In genomic region chr2:200121931-200122330, GRCh38 we compare ENCODE assay signal across 20 cellular contexts.
DNase-seq lines count a peak whose midpoint lies in the region; ATAC-seq and TF ChIP-seq lines count a peak whose summit lies in the region.
"Had no signal": no experiment of that assay in that cellular context is flagged by ENCODE, and none has a peak within 500 bp of the region (broad histone marks: within the 10 kb centered on the region; RNA-seq: fewer than 3 reads in every experiment).

No MANE protein-coding gene starts in this region.

- H3K4me3 ChIP-seq in choroid plexus epithelial cell (ENCODE audit: low read depth, low read length): no peak overlapping the region

- no peaks in the 10 kb centered on the region for H3K36me3 Mint-ChIP-seq in nephron progenitor cell (ENCODE audit: low read depth)

- peaks cover 9% of the 10 kb centered on the region for H3K27me3 ChIP-seq in foreskin keratinocyte

- H3K9me3 Mint-ChIP-seq in nephron progenitor cell: peaks cover 44% of the 10 kb centered on the region

- no peak for TF ChIP-seq CTCF in choroid plexus epithelial cell (conservative IDR thresholded peaks at IDR 0.05; ENCODE audit: low read depth, low read length)
- no peak for TF ChIP-seq CTCF in foreskin keratinocyte (conservative IDR thresholded peaks at IDR 0.05)
- TF ChIP-seq CTCF in nephron progenitor cell (IDR thresholded peaks at IDR 0.05): no peak

- H3K27ac Mint-ChIP-seq in nephron progenitor cell: no peak overlapping the region
- H3K27ac Mint-ChIP-seq: B cell, H9 had no signal

- no peak overlapping the region for H3K4me3 Mint-ChIP-seq in nephron progenitor cell
- H3K4me3 Mint-ChIP-seq: B cell, H9 had no signal

- H3K4me1 ChIP-seq in foreskin keratinocyte: no peaks in the 10 kb centered on the region

- H3K4me1 Mint-ChIP-seq in nephron progenitor cell: no peaks in the 10 kb centered on the region
- H3K4me1 Mint-ChIP-seq: B cell had no signal

- DNase-seq in HCEC 1CT (peak; percentile 20), choroid plexus epithelial cell (ENCODE audit: low read depth) (peak; percentile 33), foreskin keratinocyte (peak in 1 of 2 donors; percentile 58), renal cortical epithelial cell (ENCODE audit: low read depth) (peak; percentile 26), nephron progenitor cell (no peak)
- DNase-seq in activated T-cell treated with anti-CD3 and anti-CD28 coated beads, Interleukin-2, amount 50 U/mL, for 48 hours: no peak
- DNase-seq: EL; H9; KG1; NCI-H1092 treated with DMSO at 0.1 percent for 48 hours; NCI-H1436 treated with DMSO at 0.1 percent for 48 hours; NCI-H2029; NCI-H226; NCI-H510A treated with DMSO at 0.1 percent for 48 hours; NCI-H748 treated with DMSO at 0.1 percent for 48 hours; NK-92 treated with Interleukin-12 subunit alpha and Interleukin-12 subunit beta, amount 100 ng/mL, for 24 hours had no signal

- peak; percentile 23 for ATAC-seq in foreskin keratinocyte
- ATAC-seq in HG03097 (IDR thresholded peaks at IDR 0.05; ENCODE audit: low FRiP score, unreplicated experiment): no peak
- ATAC-seq in HG03175 (IDR thresholded peaks at IDR 0.05; ENCODE audit: unreplicated experiment): no peak
- ATAC-seq: Panc1 had no signal

- H3K27me3 Mint-ChIP-seq in nephron progenitor cell (ENCODE audit: low read depth, poor library complexity): peaks cover 3% of the 10 kb centered on the region

- H3K27ac ChIP-seq in foreskin keratinocyte: no peak overlapping the region

Comparison
In these comparisons a context has a peak if more than half of its experiments do, and no peak if none do; other contexts are left out.
1. DNase-seq: peak in HCEC 1CT (single experiment), choroid plexus epithelial cell (single experiment) and renal cortical epithelial cell (single experiment); none in nephron progenitor cell (single experiment) and activated T-cell treated with anti-CD3 and anti-CD28 coated beads, Interleukin-2, amount 50 U/mL, for 48 hours (0 of 2).